In the genomic region with DNA sequence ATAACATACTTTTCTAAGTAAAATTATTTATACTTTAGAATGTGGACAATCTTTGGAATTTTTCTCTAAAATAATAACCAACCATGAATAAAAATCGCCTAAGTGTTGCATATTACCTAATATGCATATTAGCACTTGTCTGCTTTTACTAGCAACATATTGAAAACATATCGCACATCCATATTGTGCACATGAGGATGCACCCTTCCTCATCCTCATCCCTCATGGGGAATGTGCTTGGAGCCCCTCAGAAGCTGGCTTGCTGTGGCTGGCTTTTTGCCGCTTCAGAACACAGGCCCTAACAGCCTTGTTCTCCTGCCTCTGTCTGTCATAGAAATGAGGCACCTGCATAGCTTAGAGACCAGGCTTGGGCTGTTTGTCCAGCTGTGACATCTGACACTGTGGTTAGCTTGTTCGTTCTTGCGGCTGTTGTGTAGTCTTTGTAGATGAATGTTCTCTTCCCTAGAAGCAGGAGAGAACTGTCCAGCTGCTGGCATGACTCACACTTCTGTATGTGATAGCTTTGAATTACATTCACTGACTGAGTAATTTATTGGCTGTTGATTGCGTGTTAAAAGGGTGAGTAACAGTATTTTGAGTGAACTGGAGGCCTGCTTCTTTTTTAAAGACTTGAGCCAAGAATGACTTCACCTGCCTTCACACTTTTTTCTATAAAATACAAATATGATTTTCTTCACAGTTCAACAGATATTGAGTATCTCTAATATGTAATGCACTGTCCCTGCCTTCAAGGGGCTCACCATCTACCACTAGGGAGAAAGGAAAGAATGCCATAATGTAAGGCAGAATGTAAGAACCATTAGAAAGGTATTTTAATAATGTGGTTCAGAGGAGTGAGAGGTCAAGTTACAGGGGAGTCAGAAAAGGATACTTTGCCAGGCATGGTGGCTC, we compare ENCODE assay signal across 1 cellular context.
A peak's percentile ranks its signal among the peaks of the same experiment; 100 is the strongest.
TF ChIP-seq lines count a peak whose summit lies in the region.

No MANE protein-coding gene starts in this region.

TF ChIP-seq in A549, 52 proteins besides CTCF, POLR2A, EP300 and RAD21 (continued from another document):
- TF ChIP-seq, protein P1, sequence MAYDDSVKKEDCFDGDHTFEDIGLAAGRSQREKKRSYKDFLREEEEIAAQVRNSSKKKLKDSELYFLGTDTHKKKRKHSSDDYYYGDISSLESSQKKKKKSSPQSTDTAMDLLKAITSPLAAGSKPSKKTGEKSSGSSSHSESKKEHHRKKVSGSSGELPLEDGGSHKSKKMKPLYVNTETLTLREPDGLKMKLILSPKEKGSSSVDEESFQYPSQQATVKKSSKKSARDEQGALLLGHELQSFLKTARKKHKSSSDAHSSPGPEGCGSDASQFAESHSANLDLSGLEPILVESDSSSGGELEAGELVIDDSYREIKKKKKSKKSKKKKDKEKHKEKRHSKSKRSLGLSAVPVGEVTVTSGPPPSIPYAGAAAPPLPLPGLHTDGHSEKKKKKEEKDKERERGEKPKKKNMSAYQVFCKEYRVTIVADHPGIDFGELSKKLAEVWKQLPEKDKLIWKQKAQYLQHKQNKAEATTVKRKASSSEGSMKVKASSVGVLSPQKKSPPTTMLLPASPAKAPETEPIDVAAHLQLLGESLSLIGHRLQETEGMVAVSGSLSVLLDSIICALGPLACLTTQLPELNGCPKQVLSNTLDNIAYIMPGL (CRISPR knock-in tag; IDR thresholded peaks at IDR 0.05; ENCODE audit: borderline replicate concordance): no peak
- TF ChIP-seq HEYL (CRISPR knock-in tag; IDR thresholded peaks at IDR 0.05) (no peak), GATA3 (IDR thresholded peaks at IDR 0.05; ENCODE audit: borderline replicate concordance) (peak; percentile 69; the same call in 1 of the 2 replicates), JUN (IDR thresholded peaks at IDR 0.05) (peak; percentile 31 to 36; a peak in 2 of 5 replicates), FOSL2 (IDR thresholded peaks at IDR 0.05) (peak; percentile 83), FOSL2 (CRISPR knock-in tag; IDR thresholded peaks at IDR 0.05) (peak; percentile 90), SREBF2 (IDR thresholded peaks at IDR 0.05) (no peak), JUNB (IDR thresholded peaks at IDR 0.05) (peak; percentile 92), SMC3 (IDR thresholded peaks at IDR 0.05) (0 out of 3 replicates have a peak, but pooled peaks have one; percentile 22), MAFK (IDR thresholded peaks at IDR 0.05; ENCODE audit: partially characterized antibody) (no peak)
- TF ChIP-seq, protein P2, sequence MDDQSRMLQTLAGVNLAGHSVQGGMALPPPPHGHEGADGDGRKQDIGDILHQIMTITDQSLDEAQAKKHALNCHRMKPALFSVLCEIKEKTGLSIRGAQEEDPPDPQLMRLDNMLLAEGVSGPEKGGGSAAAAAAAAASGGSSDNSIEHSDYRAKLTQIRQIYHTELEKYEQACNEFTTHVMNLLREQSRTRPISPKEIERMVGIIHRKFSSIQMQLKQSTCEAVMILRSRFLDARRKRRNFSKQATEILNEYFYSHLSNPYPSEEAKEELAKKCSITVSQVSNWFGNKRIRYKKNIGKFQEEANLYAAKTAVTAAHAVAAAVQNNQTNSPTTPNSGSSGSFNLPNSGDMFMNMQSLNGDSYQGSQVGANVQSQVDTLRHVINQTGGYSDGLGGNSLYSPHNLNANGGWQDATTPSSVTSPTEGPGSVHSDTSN (IDR thresholded peaks at IDR 0.05): peak; percentile 33; the same call in 1 of the 2 replicates
- TF ChIP-seq, protein P3, sequence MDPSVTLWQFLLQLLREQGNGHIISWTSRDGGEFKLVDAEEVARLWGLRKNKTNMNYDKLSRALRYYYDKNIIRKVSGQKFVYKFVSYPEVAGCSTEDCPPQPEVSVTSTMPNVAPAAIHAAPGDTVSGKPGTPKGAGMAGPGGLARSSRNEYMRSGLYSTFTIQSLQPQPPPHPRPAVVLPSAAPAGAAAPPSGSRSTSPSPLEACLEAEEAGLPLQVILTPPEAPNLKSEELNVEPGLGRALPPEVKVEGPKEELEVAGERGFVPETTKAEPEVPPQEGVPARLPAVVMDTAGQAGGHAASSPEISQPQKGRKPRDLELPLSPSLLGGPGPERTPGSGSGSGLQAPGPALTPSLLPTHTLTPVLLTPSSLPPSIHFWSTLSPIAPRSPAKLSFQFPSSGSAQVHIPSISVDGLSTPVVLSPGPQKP (IDR thresholded peaks at IDR 0.05; ENCODE audit: low read depth, low read length): no peak
- TF ChIP-seq, protein P4, sequence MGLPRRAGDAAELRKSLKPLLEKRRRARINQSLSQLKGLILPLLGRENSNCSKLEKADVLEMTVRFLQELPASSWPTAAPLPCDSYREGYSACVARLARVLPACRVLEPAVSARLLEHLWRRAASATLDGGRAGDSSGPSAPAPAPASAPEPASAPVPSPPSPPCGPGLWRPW (IDR thresholded peaks at IDR 0.05): no peak
- TF ChIP-seq, protein P5, sequence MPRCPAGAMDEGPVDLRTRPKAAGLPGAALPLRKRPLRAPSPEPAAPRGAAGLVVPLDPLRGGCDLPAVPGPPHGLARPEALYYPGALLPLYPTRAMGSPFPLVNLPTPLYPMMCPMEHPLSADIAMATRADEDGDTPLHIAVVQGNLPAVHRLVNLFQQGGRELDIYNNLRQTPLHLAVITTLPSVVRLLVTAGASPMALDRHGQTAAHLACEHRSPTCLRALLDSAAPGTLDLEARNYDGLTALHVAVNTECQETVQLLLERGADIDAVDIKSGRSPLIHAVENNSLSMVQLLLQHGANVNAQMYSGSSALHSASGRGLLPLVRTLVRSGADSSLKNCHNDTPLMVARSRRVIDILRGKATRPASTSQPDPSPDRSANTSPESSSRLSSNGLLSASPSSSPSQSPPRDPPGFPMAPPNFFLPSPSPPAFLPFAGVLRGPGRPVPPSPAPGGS (IDR thresholded peaks at IDR 0.05): 0 out of 3 replicates have a peak, but pooled peaks have one; percentile 54
- TF ChIP-seq, protein P6, sequence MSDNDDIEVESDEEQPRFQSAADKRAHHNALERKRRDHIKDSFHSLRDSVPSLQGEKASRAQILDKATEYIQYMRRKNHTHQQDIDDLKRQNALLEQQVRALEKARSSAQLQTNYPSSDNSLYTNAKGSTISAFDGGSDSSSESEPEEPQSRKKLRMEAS (IDR thresholded peaks at IDR 0.05): peak; percentile 40; the same call in 1 of the 2 replicates
TF ChIP-seq in A549: peak in this region for 9.
